35 cellular contexts compared by ENCODE assay signal in the genomic region with DNA sequence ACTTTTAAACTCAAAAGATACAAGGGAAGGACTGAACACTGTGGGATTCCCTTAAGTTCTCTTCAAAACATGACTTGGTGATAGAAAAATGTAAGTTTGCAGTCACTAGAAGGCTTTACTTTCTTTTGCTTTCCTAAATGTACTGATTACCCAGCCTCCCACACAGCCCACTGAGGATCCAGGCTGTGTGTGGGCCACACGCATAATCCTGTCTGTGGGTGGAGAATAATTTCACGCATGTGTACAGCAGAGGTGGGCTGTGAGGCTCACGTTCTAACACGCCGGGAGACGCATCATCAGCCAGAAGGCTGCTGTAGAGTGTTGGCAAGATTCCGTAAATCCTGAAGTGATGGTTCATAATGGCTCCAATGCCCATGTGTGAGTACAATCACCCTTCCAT.
"Had no signal": no experiment of that assay in that cellular context is flagged by ENCODE, and none has a peak within 500 bp of the region (broad histone marks: within the 10 kb centered on the region; RNA-seq: fewer than 3 reads in every experiment).

No MANE protein-coding gene starts in this region.

- H3K27me3 ChIP-seq: adrenal gland, body of pancreas, brain microvascular endothelial cell, breast epithelium, cardiac muscle cell had no signal

- FAIRE-seq: astrocyte, TTC549 had no signal

- H3K4me1 ChIP-seq: adrenal gland, body of pancreas, breast epithelium had no signal

- H3K9me3 ChIP-seq: adrenal gland, body of pancreas, breast epithelium had no signal

- ATAC-seq: activated CD8-positive, alpha-beta T cell treated with anti-CD3 and anti-CD28 coated beads for 36 hours; activated naive CD4-positive, alpha-beta T cell treated with anti-CD3 and anti-CD28 coated beads, Interleukin-2, amount 50 U/mL, for 72 hours; activated T-cell treated with anti-CD3 and anti-CD28 coated beads, Interleukin-2, amount 50 U/mL, for 4 hours; activated T-cell treated with anti-CD3 and anti-CD28 coated beads, Interleukin-2, amount 50 U/mL, for 72 hours; activated T-helper 17 cell treated with anti-CD3 and anti-CD28 coated beads, Interleukin-2, amount 50 U/mL, for 72 hours; body of pancreas had no signal

- H3K4me3 ChIP-seq: adrenal gland, body of pancreas, breast epithelium, cardiac muscle cell had no signal

- H3K36me3 ChIP-seq: adrenal gland, brain microvascular endothelial cell, breast epithelium, cardiac muscle cell had no signal

- DNase-seq: activated B cell treated with CpG ODN at 0.5 μM for 24 hours; activated CD4-positive, alpha-beta memory T cell treated with anti-CD3 and anti-CD28 coated beads for 36 hours; activated CD4-positive, alpha-beta T cell treated with anti-CD3 and anti-CD28 coated beads for 4 hours; activated CD4-positive, alpha-beta T cell treated with anti-CD3 and anti-CD28 coated beads, Interleukin-2, amount 10 ng/mL, durations not matched to agents 24 days and 14 days; activated CD4-positive, alpha-beta T cell treated with anti-CD3 and anti-CD28 coated beads, Interleukin-2, amount 50 U/mL, for 1 hour; activated CD4-positive, alpha-beta T cell treated with anti-CD3 and anti-CD28 coated beads, Interleukin-2, amount 50 U/mL, for 4 hours; activated CD4-positive, CD25-positive, alpha-beta regulatory T cell treated with anti-CD3 and anti-CD28 coated beads, Interleukin-2, amount 50 U/mL, for 72 hours; activated CD8-positive, alpha-beta memory T cell treated with anti-CD3 and anti-CD28 coated beads, Interleukin-2, amount 50 U/mL, for 4 hours; activated CD8-positive, alpha-beta T cell treated with anti-CD3 and anti-CD28 coated beads for 36 hours; activated effector memory CD4-positive, alpha-beta T cell treated with anti-CD3 and anti-CD28 coated beads, Interleukin-2, amount 50 U/mL, for 16 hours; activated gamma-delta T cell treated with Interleukin-2 at 50 U/mL for 16 hours; activated naive CD4-positive, alpha-beta T cell; activated naive CD4-positive, alpha-beta T cell treated with anti-CD3 and anti-CD28 coated beads for 36 hours; activated naive CD4-positive, alpha-beta T cell treated with anti-CD3 and anti-CD28 coated beads, Interleukin-2, amount 50 U/mL, for 16 hours; activated naive CD8-positive, alpha-beta T cell treated with anti-CD3 and anti-CD28 coated beads for 36 hours; activated T-cell treated with anti-CD3 and anti-CD28 coated beads for 4 hours; activated T-cell treated with anti-CD3 and anti-CD28 coated beads, Interleukin-2, amount 50 U/mL, for 1 hour; activated T-cell treated with anti-CD3 and anti-CD28 coated beads, Interleukin-2, amount 50 U/mL, for 4 hours; activated T-cell treated with anti-CD3 and anti-CD28 coated beads, Interleukin-2, amount 50 U/mL, for 72 hours; adrenal gland; amniotic stem cell; aorta; body of pancreas; brain microvascular endothelial cell; cerebellar nuclear complex; T-helper 1 cell; T-helper 2 cell; T-helper 9 cell had no signal

- H3K27ac ChIP-seq: adrenal gland, body of pancreas, brain microvascular endothelial cell, breast epithelium, cardiac muscle cell, VCaP had no signal
